29 cellular contexts compared by ENCODE assay signal in genomic region chr2:42742740-42743666, GRCh38. TPM values are rescaled to one million over a fixed set of nuclear protein-coding genes. Genes with fewer than 3 reads are reported as not detected.
DNase-seq lines count a peak whose midpoint lies in the region; ATAC-seq, FAIRE-seq and TF ChIP-seq lines count a peak whose summit lies in the region.
"Had no signal": no experiment of that assay in that cellular context is flagged by ENCODE, and none has a peak within 500 bp of the region (broad histone marks: within the 10 kb centered on the region; RNA-seq: fewer than 3 reads in every experiment).

No MANE protein-coding gene starts in this region.

- ATAC-seq in HepG2 (no peak), right lobe of liver (no peak), HG03045 (IDR thresholded peaks at IDR 0.05; ENCODE audit: unreplicated experiment) (no peak), psoas muscle (no peak)
- ATAC-seq: heart right ventricle, sciatic nerve had no signal

- TF ChIP-seq EP300 in HepG2 (IDR thresholded peaks at IDR 0.05; ENCODE audit: low read depth in 2 of 2, low read length in 2 of 2) (no peak), HepG2 (CRISPR knock-in tag; IDR thresholded peaks at IDR 0.05; ENCODE audit: borderline replicate concordance) (no peak)

- no peak overlapping the region for H3K9ac ChIP-seq in HepG2 (ENCODE audit: insufficient read depth, low read depth, low read length)

- POLR2A ChIA-PET in HepG2 (lab: Yijun Ruan, JAX) = interaction anchor here (0.8 kb wide), 1 partner anchor 51 kb away, joined by 3 read pairs; no protein-coding TSS in a partner anchor

- H3K27ac ChIP-seq in HepG2 (ENCODE audit: extremely low read length, insufficient read depth, low read length) = no peak overlapping the region
- H3K27ac ChIP-seq in right lobe of liver = no peak overlapping the region
- H3K27ac ChIP-seq in psoas muscle = no peak overlapping the region
- H3K27ac ChIP-seq: ascending aorta, heart right ventricle, ovary, SJSA1 had no signal

- H3K36me3 ChIP-seq in HepG2 (replicated peaks in 1 of 2; ENCODE audit: control insufficient read depth in 1 of 2, insufficient read depth in 2 of 2, low read length in 2 of 2) (no peaks in the 10 kb centered on the region; a peak in 3 of 5 replicates), right lobe of liver (no peaks in the 10 kb centered on the region), psoas muscle (ENCODE audit: insufficient read depth in 1 of 2, low read depth in 1 of 2) (peaks cover 0 to 13% of the 10 kb centered on the region in 2 donors)
- H3K36me3 ChIP-seq: BE2C, ovary, SJSA1 had no signal

- CTCF ChIA-PET in HepG2 (lab: Yijun Ruan, JAX; ENCODE audit: low intra/inter-chr PET ratio, low total read pairs) = no interaction called here

- intact Hi-C loops in HepG2 (cut with micrococcal nuclease; ENCODE audit: unreplicated experiment) = no loop called here
- intact Hi-C loops in right lobe of liver (cut with DNase I) = no loop called here
- intact Hi-C loops in psoas muscle (cut with DNase I) = no loop called here

- H3K9me3 ChIP-seq in HepG2 (ENCODE audit: low read length) (no peaks in the 10 kb centered on the region), right lobe of liver (no peaks in the 10 kb centered on the region), psoas muscle (no peaks in the 10 kb centered on the region)
- H3K9me3 ChIP-seq: ascending aorta, BE2C, heart right ventricle, ovary, SJSA1 had no signal

- no peaks in the 10 kb centered on the region for H3K27me3 ChIP-seq in HepG2 (ENCODE audit: control insufficient read depth in 1 of 2, insufficient read depth in 2 of 2, low read length in 2 of 2)
- no peaks in the 10 kb centered on the region for H3K27me3 ChIP-seq in right lobe of liver
- no peaks in the 10 kb centered on the region for H3K27me3 ChIP-seq in psoas muscle (ENCODE audit: insufficient read depth in 3 of 3, low read length in 2 of 3)
- H3K27me3 ChIP-seq: ascending aorta, BE2C, heart right ventricle, ovary, SJSA1 had no signal

- no peak overlapping the region for H3K4me2 ChIP-seq in HepG2 (ENCODE audit: low read depth, low read length)

- no peak overlapping the region for H3K4me3 ChIP-seq in HepG2 (replicated peaks in 1 of 3; ENCODE audit: insufficient read depth in 1 of 3, low read depth in 2 of 3, low read length in 3 of 3)
- no peak overlapping the region for H3K4me3 ChIP-seq in right lobe of liver
- no peak overlapping the region for H3K4me3 ChIP-seq in psoas muscle
- H3K4me3 ChIP-seq: ascending aorta, heart right ventricle, lung, ovary, SJSA1 had no signal

- no peaks in the 10 kb centered on the region for H3K4me1 ChIP-seq in HepG2 (ENCODE audit: insufficient read depth, low read length)
- H3K4me1 ChIP-seq in right lobe of liver = no peaks in the 10 kb centered on the region
- H3K4me1 ChIP-seq in psoas muscle = no peaks in the 10 kb centered on the region
- H3K4me1 ChIP-seq: ascending aorta, BE2C, heart right ventricle, SJSA1 had no signal

- in situ Hi-C loops in HepG2 (cut with HindIII; ENCODE audit: extremely low pct_ligation_motif_present, low pct_unique_long_range_greater_than_20kb) = no loop called here
- in situ Hi-C loops in SK-MEL-5 (cut with HindIII; ENCODE audit: low pct_unique_long_range_greater_than_20kb, low sequenced_read_pairs) = no loop called here

- H4K20me1 ChIP-seq in HepG2 (ENCODE audit: insufficient read depth, low read length) = no peaks in the 10 kb centered on the region

- TF ChIP-seq CTCF in HepG2 (CRISPR knock-in tag; IDR thresholded peaks at IDR 0.05) (no peak), right lobe of liver (IDR thresholded peaks at IDR 0.05) (no peak), psoas muscle (IDR thresholded peaks at IDR 0.05) (no peak)

- no peak for TF ChIP-seq RAD21 in HepG2 (CRISPR knock-in tag; IDR thresholded peaks at IDR 0.05)

- 76% methylated on average over 2 of the region's 2 CpGs for WGBS in HepG2 (ENCODE audit: low lambda C conversion rate)
- 92% methylated on average over 2 of the region's 2 CpGs for WGBS in right lobe of liver (ENCODE audit: insufficient coverage, low coverage, low lambda C conversion rate, missing lambda C conversion rate)
- 49 to 69% (median 64%) methylated on average over 2 of the region's 2 CpGs for WGBS in psoas muscle, 3 donors

- no TSS peak for BruUV-seq in HepG2 (replicated peaks; lab: Mats Ljungman, UMichigan)

- H2AFZ ChIP-seq in HepG2 (ENCODE audit: low read length) = no peak overlapping the region

- DNase-seq in HepG2 (ENCODE audit: low spot score) = no peak
- no peak for DNase-seq in right lobe of liver
- DNase-seq in SK-MEL-5 (ENCODE audit: low read depth, low spot score) = peak; percentile 64
- DNase-seq in foreskin melanocyte = peak; percentile 77
- DNase-seq in NCI-H226 = no peak
- DNase-seq in psoas muscle = no peak
- no peak for DNase-seq in RPMI8226
- DNase-seq: 8988T; activated B cell treated with CpG ODN at 0.5 μM for 24 hours; activated CD4-positive, alpha-beta memory T cell treated with anti-CD3 and anti-CD28 coated beads, Interleukin-2, amount 10 ng/mL, durations not matched to agents 7 days and 5 days; activated naive CD4-positive, alpha-beta T cell treated with anti-CD3 and anti-CD28 coated beads for 36 hours; activated T-cell treated with anti-CD3 and anti-CD28 coated beads, Interleukin-2, amount 50 U/mL, for 1 hour; BE2C; heart right ventricle; naive B cell; NCI-H1417; NCI-H526 treated with DMSO at 0.1 percent for 48 hours; ovary; stimulated activated naive CD4-positive, alpha-beta T cell treated with Interleukin-2 at 50 U/mL for 16 hours; T-helper 2 cell; trophoblast cell had no signal

- H3K79me2 ChIP-seq in HepG2 (ENCODE audit: insufficient read depth, low read length) = no peaks in the 10 kb centered on the region

- TF ChIP-seq POLR2A in HepG2 (IDR thresholded peaks at IDR 0.05; ENCODE audit: insufficient read depth in 1 of 2, low read depth in 2 of 2, low read length in 2 of 2) (no peak), right lobe of liver (IDR thresholded peaks at IDR 0.05) (no peak)

- FAIRE-seq in HepG2 (lab: Jason Lieb, UNC) = no peak
- FAIRE-seq: islet of Langerhans had no signal

RNA-seq across cellular contexts. Expression of gene OXER1, which starts 20.9 kb away (rescaled TPM):
- total RNA-seq in HepG2 (2016; rRNA removed; fragmentation: Illumina TruSeq; extraction: Trizol) (6.5 and 8.0 TPM in 2 replicates), right lobe of liver (10 to 100 TPM in 3 of 6 experiments, 1 to 10 TPM in 3; 5.3 to 29.4 (median 10.7) TPM), psoas muscle (1 to 10 TPM in 1 of 4 donors, under 1 TPM in 3; 0.19 to 1.2 (median 0.26) TPM)
- total RNA-seq in HepG2 (2016; cell fraction: cytosol; rRNA removed; fragmentation: Illumina TruSeq; extraction: Trizol; ENCODE audit: low read depth) = 0.40 and 0.97 TPM in 2 replicates
- total RNA-seq in HepG2 (2016; cell fraction: insoluble cytoplasmic fraction; rRNA removed; fragmentation: Illumina TruSeq; extraction: Trizol) = 5.2 and 7.1 TPM in 2 replicates
- 2.6 TPM in 2 replicates for total RNA-seq in HepG2 (2016; cell fraction: membrane; rRNA removed; fragmentation: Illumina TruSeq; extraction: Trizol)
- 6.6 and 6.8 TPM in 2 replicates for total RNA-seq in HepG2 (2016; cell fraction: nucleus; rRNA removed; fragmentation: Illumina TruSeq; extraction: Trizol)
- polyA plus RNA-seq in HepG2 (2011; rRNA removed) (9.0 and 11.3 TPM in 2 replicates), psoas muscle (under 1 TPM; 0.04 to 0.35 (median 0.16) TPM)
- 4.6 and 5.3 TPM in 2 replicates for polyA plus RNA-seq in HepG2 (2011; cell fraction: cytosol; rRNA removed)
- 50.2 and 58.5 TPM in 2 replicates for polyA plus RNA-seq in HepG2 (2011; cell fraction: nucleus; rRNA removed)
- polyA plus RNA-seq in HepG2 (2012) = 7.4 and 10.0 TPM in 2 replicates
- polyA plus RNA-seq in HepG2 (2016; cell fraction: cytosol; fragmentation: Illumina TruSeq; extraction: Trizol; ENCODE audit: low read depth) = 0.54 and 0.68 TPM in 2 replicates
- polyA plus RNA-seq in HepG2 (2016; cell fraction: insoluble cytoplasmic fraction; fragmentation: Illumina TruSeq; extraction: Trizol; ENCODE audit: low read depth) = 6.9 and 8.9 TPM in 2 replicates
- 1.8 and 2.0 TPM in 2 replicates for polyA plus RNA-seq in HepG2 (2016; cell fraction: membrane; fragmentation: Illumina TruSeq; extraction: Trizol; ENCODE audit: low read depth)
- 29.7 and 30.8 TPM in 2 replicates for polyA plus RNA-seq in HepG2 (2016; cell fraction: nucleus; fragmentation: Illumina TruSeq; extraction: Trizol; ENCODE audit: insufficient read depth, low read depth)
- 18.1 TPM in 1 of 2 replicates, not detected in the other for polyA minus RNA-seq in HepG2 (2011; rRNA and poly(A)+ RNA removed; ENCODE audit: low replicate concordance)
- polyA minus RNA-seq in HepG2 (2011; cell fraction: cytosol; rRNA and poly(A)+ RNA removed) = 4.5 and 5.7 TPM in 2 replicates
- 7.3 and 8.8 TPM in 2 replicates for polyA minus RNA-seq in HepG2 (2011; cell fraction: nucleus; rRNA and poly(A)+ RNA removed)
- not detected in 2 replicates for total RNA-seq in SK-MEL-5 (2014; rRNA removed; shearing (Covaris generic))
- not detected in 2 replicates for polyA plus RNA-seq in SK-MEL-5 (2015; cell fraction: cytosol; rRNA removed)
- polyA plus RNA-seq in SK-MEL-5 (2015; cell fraction: nucleus; rRNA removed) = not detected in 2 replicates
- total RNA-seq: activated CD4-positive, alpha-beta memory T cell treated with anti-CD3 and anti-CD28 coated beads, Interleukin-2, amount 10 ng/mL, durations not matched to agents 7 days and 5 days; HT1080; SJSA1 had no signal

RNA-seq across cellular contexts. Expression of gene HAAO, which starts 49.4 kb away (rescaled TPM):
- 34.1 and 42.7 TPM in 2 replicates for total RNA-seq in HepG2 (2016; rRNA removed; fragmentation: Illumina TruSeq; extraction: Trizol)
- 15.3 and 15.6 TPM in 2 replicates for total RNA-seq in HepG2 (2016; cell fraction: cytosol; rRNA removed; fragmentation: Illumina TruSeq; extraction: Trizol; ENCODE audit: low read depth)
- 29.0 and 39.0 TPM in 2 replicates for total RNA-seq in HepG2 (2016; cell fraction: insoluble cytoplasmic fraction; rRNA removed; fragmentation: Illumina TruSeq; extraction: Trizol)
- 16.2 and 18.8 TPM in 2 replicates for total RNA-seq in HepG2 (2016; cell fraction: membrane; rRNA removed; fragmentation: Illumina TruSeq; extraction: Trizol)
- total RNA-seq in HepG2 (2016; cell fraction: nucleus; rRNA removed; fragmentation: Illumina TruSeq; extraction: Trizol) = 32.7 and 34.7 TPM in 2 replicates
- 35.2 and 36.1 TPM in 2 replicates for polyA plus RNA-seq in HepG2 (2011; rRNA removed)
- polyA plus RNA-seq in HepG2 (2011; cell fraction: cytosol; rRNA removed) = 21.6 and 34.6 TPM in 2 replicates
- 105 and 120 TPM in 2 replicates for polyA plus RNA-seq in HepG2 (2011; cell fraction: nucleus; rRNA removed)
- 24.0 and 29.7 TPM in 2 replicates for polyA plus RNA-seq in HepG2 (2012)
- 20.5 and 22.5 TPM in 2 replicates for polyA plus RNA-seq in HepG2 (2016; cell fraction: cytosol; fragmentation: Illumina TruSeq; extraction: Trizol; ENCODE audit: low read depth)
- 34.1 and 36.9 TPM in 2 replicates for polyA plus RNA-seq in HepG2 (2016; cell fraction: insoluble cytoplasmic fraction; fragmentation: Illumina TruSeq; extraction: Trizol; ENCODE audit: low read depth)
- 23.2 and 26.6 TPM in 2 replicates for polyA plus RNA-seq in HepG2 (2016; cell fraction: membrane; fragmentation: Illumina TruSeq; extraction: Trizol; ENCODE audit: low read depth)
- 70.0 and 73.3 TPM in 2 replicates for polyA plus RNA-seq in HepG2 (2016; cell fraction: nucleus; fragmentation: Illumina TruSeq; extraction: Trizol; ENCODE audit: insufficient read depth, low read depth)
- 0.28 and 57.0 TPM in 2 replicates for polyA minus RNA-seq in HepG2 (2011; rRNA and poly(A)+ RNA removed; ENCODE audit: low replicate concordance)
- 15.6 and 18.8 TPM in 2 replicates for polyA minus RNA-seq in HepG2 (2011; cell fraction: cytosol; rRNA and poly(A)+ RNA removed)
- polyA minus RNA-seq in HepG2 (2011; cell fraction: nucleus; rRNA and poly(A)+ RNA removed) = 34.4 and 36.6 TPM in 2 replicates
- 100 to 1,000 TPM in 3 of 6 experiments, 10 to 100 TPM in 3; 60.7 to 187 (median 114) TPM for total RNA-seq in right lobe of liver
- total RNA-seq in SK-MEL-5 (2014; rRNA removed; shearing (Covaris generic)) = not detected in 2 replicates
- not detected in 2 replicates for polyA plus RNA-seq in SK-MEL-5 (2015; cell fraction: cytosol; rRNA removed)
- polyA plus RNA-seq in SK-MEL-5 (2015; cell fraction: nucleus; rRNA removed) = not detected in 2 replicates
- total RNA-seq in psoas muscle = 1 to 10 TPM in 3 of 4 donors, under 1 TPM in 1; 0.78 to 4.9 (median 1.9) TPM
- polyA plus RNA-seq in psoas muscle = under 1 TPM; 0.78 to 0.93 (median 0.80) TPM
- total RNA-seq: HT1080, LHCN-M2, SJSA1 had no signal

Comparison
In these comparisons a context has a peak if more than half of its experiments do, and no peak if none do; other contexts are left out.
1. DNase-seq: peak in SK-MEL-5 (single experiment) and foreskin melanocyte (single experiment); none in HepG2 (single experiment), right lobe of liver (0 of 3), NCI-H226 (single experiment), psoas muscle (0 of 2) and RPMI8226 (single experiment).